16 cellular contexts compared by ENCODE assay signal in genomic region chr12:66361703-66362102, GRCh38. TPM values are rescaled to one million over a fixed set of nuclear protein-coding genes. Genes with fewer than 3 reads are reported as not detected.
DNase-seq lines count a peak whose midpoint lies in the region; ATAC-seq lines count a peak whose summit lies in the region.
"Had no signal": no experiment of that assay in that cellular context is flagged by ENCODE, and none has a peak within 500 bp of the region (broad histone marks: within the 10 kb centered on the region; RNA-seq: fewer than 3 reads in every experiment).

No MANE protein-coding gene starts in this region.

- H3K4me1 Mint-ChIP-seq in activated T-cell treated with anti-CD3 and anti-CD28 coated beads, Interleukin-2, amount 50 U/mL, for 24 hours (ENCODE audit: low read depth) = no peaks in the 10 kb centered on the region
- no peaks in the 10 kb centered on the region for H3K4me1 Mint-ChIP-seq in activated T-cell treated with anti-CD3 and anti-CD28 coated beads, Interleukin-2, amount 50 U/mL, for 72 hours (ENCODE audit: low read depth)
- H3K4me1 Mint-ChIP-seq in effector memory CD8-positive, alpha-beta T cell (ENCODE audit: low read depth in 2 of 2) = peaks cover 0 to 3% of the 10 kb centered on the region in 2 donors
- H3K4me1 Mint-ChIP-seq: B cell had no signal

- ATAC-seq in activated T-cell treated with anti-CD3 and anti-CD28 coated beads, Interleukin-2, amount 50 U/mL, for 72 hours (replicated peaks in 1 of 2) = no peak
- ATAC-seq in effector memory CD8-positive, alpha-beta T cell (replicated peaks) = no peak
- ATAC-seq in HG03520 (IDR thresholded peaks at IDR 0.05; ENCODE audit: unreplicated experiment) (no peak), GM19351 (IDR thresholded peaks at IDR 0.05; ENCODE audit: unreplicated experiment) (no peak)

- DNase-seq in activated T-cell treated with anti-CD3 and anti-CD28 coated beads, Interleukin-2, amount 50 U/mL, for 24 hours = no peak
- no peak for DNase-seq in activated T-cell treated with anti-CD3 and anti-CD28 coated beads, Interleukin-2, amount 50 U/mL, for 72 hours
- DNase-seq in NCI-H446 (lab: John Stamatoyannopoulos, UW) (peak; percentile 4 to 71), foreskin melanocyte (no peak)
- DNase-seq in effector memory CD8-positive, alpha-beta T cell = no peak
- DNase-seq: C1 segment of cervical spinal cord; Calu3; CD4-positive, alpha-beta T cell; DMS153; DND-41; GF-D8; HCEC 1CT had no signal

- peaks cover 12% of the 10 kb centered on the region for H3K36me3 Mint-ChIP-seq in activated T-cell treated with anti-CD3 and anti-CD28 coated beads, Interleukin-2, amount 50 U/mL, for 24 hours (ENCODE audit: low read depth)
- peaks cover 0 to 2% of the 10 kb centered on the region in 2 donors for H3K36me3 Mint-ChIP-seq in activated T-cell treated with anti-CD3 and anti-CD28 coated beads, Interleukin-2, amount 50 U/mL, for 72 hours (ENCODE audit: insufficient read depth in 2 of 2)
- no peaks in the 10 kb centered on the region for H3K36me3 Mint-ChIP-seq in effector memory CD8-positive, alpha-beta T cell (ENCODE audit: insufficient read depth)
- H3K36me3 Mint-ChIP-seq: IgD-negative memory B cell had no signal

- peak overlapping the region; percentile 33 for H3K27ac Mint-ChIP-seq in activated T-cell treated with anti-CD3 and anti-CD28 coated beads, Interleukin-2, amount 50 U/mL, for 24 hours
- no peak overlapping the region for H3K27ac Mint-ChIP-seq in activated T-cell treated with anti-CD3 and anti-CD28 coated beads, Interleukin-2, amount 50 U/mL, for 72 hours
- H3K27ac Mint-ChIP-seq in effector memory CD8-positive, alpha-beta T cell = peak overlapping the region; percentile 49 to 69
- H3K27ac Mint-ChIP-seq: B cell; CD4-positive, alpha-beta T cell had no signal

- no peaks in the 10 kb centered on the region for H3K27me3 Mint-ChIP-seq in activated T-cell treated with anti-CD3 and anti-CD28 coated beads, Interleukin-2, amount 50 U/mL, for 24 hours
- H3K27me3 Mint-ChIP-seq in activated T-cell treated with anti-CD3 and anti-CD28 coated beads, Interleukin-2, amount 50 U/mL, for 72 hours (ENCODE audit: low read depth) = no peaks in the 10 kb centered on the region
- no peaks in the 10 kb centered on the region for H3K27me3 Mint-ChIP-seq in effector memory CD8-positive, alpha-beta T cell
- H3K27me3 Mint-ChIP-seq: B cell; CD4-positive, alpha-beta T cell; IgD-negative memory B cell had no signal

- H3K4me3 Mint-ChIP-seq in activated T-cell treated with anti-CD3 and anti-CD28 coated beads, Interleukin-2, amount 50 U/mL, for 24 hours = no peak overlapping the region
- no peak overlapping the region for H3K4me3 Mint-ChIP-seq in activated T-cell treated with anti-CD3 and anti-CD28 coated beads, Interleukin-2, amount 50 U/mL, for 72 hours
- H3K4me3 Mint-ChIP-seq in effector memory CD8-positive, alpha-beta T cell = no peak overlapping the region
- H3K4me3 Mint-ChIP-seq: B cell; CD4-positive, alpha-beta T cell; IgD-negative memory B cell had no signal

- H3K9me3 Mint-ChIP-seq in activated T-cell treated with anti-CD3 and anti-CD28 coated beads, Interleukin-2, amount 50 U/mL, for 24 hours = no peaks in the 10 kb centered on the region
- no peaks in the 10 kb centered on the region for H3K9me3 Mint-ChIP-seq in activated T-cell treated with anti-CD3 and anti-CD28 coated beads, Interleukin-2, amount 50 U/mL, for 72 hours
- H3K9me3 Mint-ChIP-seq in effector memory CD8-positive, alpha-beta T cell = no peaks in the 10 kb centered on the region
- H3K9me3 Mint-ChIP-seq: CD4-positive, alpha-beta T cell; IgD-negative memory B cell had no signal

RNA-seq across cellular contexts. Expression of gene HELB, which starts 59.4 kb away (rescaled TPM):
- total RNA-seq in activated T-cell treated with anti-CD3 and anti-CD28 coated beads, Interleukin-2, amount 50 U/mL, for 72 hours = 10 to 100 TPM; 29.7 to 31.9 TPM

Comparison
In these comparisons a context has a peak if more than half of its experiments do, and no peak if none do; other contexts are left out.
1. DNase-seq: peak in NCI-H446 (2 of 2); none in activated T-cell treated with anti-CD3 and anti-CD28 coated beads, Interleukin-2, amount 50 U/mL, for 24 hours (single experiment), activated T-cell treated with anti-CD3 and anti-CD28 coated beads, Interleukin-2, amount 50 U/mL, for 72 hours (0 of 2), effector memory CD8-positive, alpha-beta T cell (0 of 3) and foreskin melanocyte (single experiment).